11 cellular contexts compared by ENCODE assay signal in genomic region chr7:35220176-35220575, GRCh38. TPM values are rescaled to one million over a fixed set of nuclear protein-coding genes. Genes with fewer than 3 reads are reported as not detected.
"Had no signal": no experiment of that assay in that cellular context is flagged by ENCODE, and none has a peak within 500 bp of the region (broad histone marks: within the 10 kb centered on the region; RNA-seq: fewer than 3 reads in every experiment).

No MANE protein-coding gene starts in this region.

RNA-seq across cellular contexts. Expression of gene TBX20, which starts 33.7 kb away (rescaled TPM):
- total RNA-seq: activated CD8-positive, alpha-beta memory T cell treated with anti-CD3 and anti-CD28 coated beads for 36 hours; activated CD8-positive, alpha-beta T cell treated with anti-CD3 and anti-CD28 coated beads, Interleukin-2, amount 10 ng/mL, durations not matched to agents 7 days and 5 days; activated naive CD4-positive, alpha-beta T cell treated with anti-CD3 and anti-CD28 coated beads for 36 hours; aorta; body of pancreas; endothelial cell of umbilical vein; esophagus squamous epithelium; fibroblast of lung; glomerular endothelial cell; T-helper 17 cell had no signal
- polyA plus RNA-seq: endothelial cell of umbilical vein, esophagus had no signal
